Comparison of ENCODE assay signal across 15 cellular contexts in genomic region chr11:76131585-76131984, GRCh38.
DNase-seq lines count a peak whose midpoint lies in the region; ATAC-seq and TF ChIP-seq lines count a peak whose summit lies in the region.
"Had no signal": no experiment of that assay in that cellular context is flagged by ENCODE, and none has a peak within 500 bp of the region (broad histone marks: within the 10 kb centered on the region; RNA-seq: fewer than 3 reads in every experiment).

No MANE protein-coding gene starts in this region.

- DNase-seq in DMS79 treated with DMSO at 0.1 percent for 48 hours (lab: John Stamatoyannopoulos, UW) = peak; percentile 54
- DNase-seq in T-helper 17 cell = no peak
- DNase-seq in left ventricle myocardium inferior = no peak
- no peak for DNase-seq in 8988T
- DNase-seq in GDM1 (lab: John Stamatoyannopoulos, UW) = no peak
- no peak for DNase-seq in SK-N-DZ (ENCODE audit: low spot score)
- no peak for DNase-seq in GM10266 (ENCODE audit: extremely low spot score)
- DNase-seq: activated CD4-positive, alpha-beta memory T cell treated with anti-CD3 and anti-CD28 coated beads for 36 hours; amygdala; colonic mucosa; NCI-H1436 treated with DMSO at 0.1 percent for 48 hours; Peyer's patch; stomach; SW 1271 had no signal

- intact Hi-C loops in left ventricle myocardium inferior (cut with micrococcal nuclease) = no loop called here

- peak overlapping the region in 1 of 3 donors; percentile 21 for H3K9ac ChIP-seq in skeletal muscle tissue (ENCODE audit: low read depth in 1 of 3, low read length in 3 of 3)

- H3K27ac ChIP-seq in left ventricle myocardium inferior (replicated peaks) = peak overlapping the region; percentile 74
- peak overlapping the region; percentile 17 for H3K27ac ChIP-seq in skeletal muscle tissue (ENCODE audit: low read depth, low read length)
- H3K27ac ChIP-seq: colonic mucosa, Peyer's patch had no signal

- no peak overlapping the region for H3K4me3 Mint-ChIP-seq in T-helper 17 cell
- H3K4me3 Mint-ChIP-seq: activated CD4-positive, alpha-beta memory T cell treated with anti-CD3 and anti-CD28 coated beads for 36 hours had no signal

- peaks cover 7% of the 10 kb centered on the region for H3K36me3 Mint-ChIP-seq in T-helper 17 cell (ENCODE audit: low read depth)

- ATAC-seq in T-helper 17 cell = no peak

- H3K9me3 ChIP-seq in T-helper 17 cell (ENCODE audit: control insufficient read depth, low read length, poor library complexity, severe bottlenecking) = no peaks in the 10 kb centered on the region
- H3K9me3 ChIP-seq in left ventricle myocardium inferior (replicated peaks) = no peaks in the 10 kb centered on the region
- no peaks in the 10 kb centered on the region for H3K9me3 ChIP-seq in skeletal muscle tissue (ENCODE audit: control insufficient read depth in 3 of 3, low read length in 3 of 3)
- H3K9me3 ChIP-seq: colonic mucosa, Peyer's patch, stomach had no signal

- peak overlapping the region; percentile 37 for H3K27ac Mint-ChIP-seq in T-helper 17 cell
- H3K27ac Mint-ChIP-seq: activated CD4-positive, alpha-beta memory T cell treated with anti-CD3 and anti-CD28 coated beads for 36 hours had no signal

- H3K27me3 ChIP-seq in left ventricle myocardium inferior (ENCODE audit: low read depth) = no peaks in the 10 kb centered on the region
- no peaks in the 10 kb centered on the region for H3K27me3 ChIP-seq in skeletal muscle tissue (ENCODE audit: control insufficient read depth in 3 of 3, insufficient read depth in 3 of 3, low read length in 3 of 3)
- H3K27me3 ChIP-seq: colonic mucosa, Peyer's patch, stomach had no signal

- H3K4me3 ChIP-seq in left ventricle myocardium inferior (peak overlapping the region; percentile 2), skeletal muscle tissue (ENCODE audit: low read length in 3 of 3) (no peak overlapping the region)
- H3K4me3 ChIP-seq: colonic mucosa, Peyer's patch, stomach had no signal

- peaks cover 69% of the 10 kb centered on the region for H3K4me1 ChIP-seq in left ventricle myocardium inferior
- peaks cover 15 to 27% (median 17%) of the 10 kb centered on the region in 3 donors for H3K4me1 ChIP-seq in skeletal muscle tissue (ENCODE audit: control insufficient read depth in 3 of 3, insufficient read depth in 3 of 3, low read length in 3 of 3)
- H3K4me1 ChIP-seq: colonic mucosa had no signal

- no peaks in the 10 kb centered on the region for H3K27me3 Mint-ChIP-seq in T-helper 17 cell
- H3K27me3 Mint-ChIP-seq: activated CD4-positive, alpha-beta memory T cell treated with anti-CD3 and anti-CD28 coated beads for 36 hours had no signal

- H3K36me3 ChIP-seq in left ventricle myocardium inferior (no peaks in the 10 kb centered on the region), skeletal muscle tissue (ENCODE audit: control insufficient read depth in 3 of 3, insufficient read depth in 3 of 3, low read length in 3 of 3) (no peaks in the 10 kb centered on the region)
- H3K36me3 ChIP-seq: colonic mucosa, Peyer's patch had no signal

- peaks cover 20% of the 10 kb centered on the region for H3K4me1 Mint-ChIP-seq in T-helper 17 cell

- TF ChIP-seq CTCF in left ventricle myocardium inferior (IDR thresholded peaks at IDR 0.05; ENCODE audit: borderline replicate concordance) = no peak
- TF ChIP-seq CTCF in GM10266 (IDR thresholded peaks at IDR 0.05; ENCODE audit: control insufficient read depth, insufficient read depth, low read depth, missing control alignments) = no peak
